14 cellular contexts compared by ENCODE assay signal in the genomic region with DNA sequence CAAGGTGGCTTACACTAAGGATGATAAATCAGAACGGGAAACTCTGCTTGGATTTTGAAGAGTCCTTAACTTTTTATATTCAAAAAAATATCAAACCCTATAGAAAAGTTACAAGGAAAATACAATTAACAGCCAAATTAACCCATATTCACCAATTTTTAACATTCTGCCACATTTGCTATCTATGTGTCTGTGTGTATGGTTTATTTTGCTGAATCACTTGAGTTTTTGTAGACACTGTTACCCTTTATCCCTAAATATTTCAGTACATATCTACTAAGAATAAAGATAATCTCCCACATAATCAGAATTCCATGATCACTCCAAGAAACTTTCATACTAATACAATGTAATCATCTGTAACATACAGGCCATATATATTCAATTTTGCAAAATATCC. TPM values are rescaled to one million over a fixed set of nuclear protein-coding genes. Genes with fewer than 3 reads are reported as not detected.
A peak's percentile ranks its signal among the peaks of the same experiment; 100 is the strongest.
DNase-seq lines count a peak whose midpoint lies in the region; ATAC-seq, FAIRE-seq and TF ChIP-seq lines count a peak whose summit lies in the region.
"Had no signal": no experiment of that assay in that cellular context is flagged by ENCODE, and none has a peak within 500 bp of the region (broad histone marks: within the 10 kb centered on the region; RNA-seq: fewer than 3 reads in every experiment).

No MANE protein-coding gene starts in this region.

- H3K9me3 ChIP-seq in K562 (replicated peaks; ENCODE audit: control insufficient read depth, insufficient read depth, low read depth, low read length) (no peaks in the 10 kb centered on the region), gastroesophageal sphincter (no peaks in the 10 kb centered on the region), SK-N-SH (no peaks in the 10 kb centered on the region)
- H3K9me3 ChIP-seq: BLaER1 had no signal

- TF ChIP-seq EP300 in K562 (IDR thresholded peaks at IDR 0.05; ENCODE audit: low read length) (no peak), gastroesophageal sphincter (IDR thresholded peaks at IDR 0.05) (no peak), SK-N-SH (IDR thresholded peaks at IDR 0.05; ENCODE audit: borderline replicate concordance in 1 of 2, low read depth in 1 of 2, low read length in 1 of 2) (no peak)

- peaks cover 11% of the 10 kb centered on the region for H3K36me3 Mint-ChIP-seq in activated CD4-positive, alpha-beta T cell treated with anti-CD3 and anti-CD28 coated beads, Interleukin-2, amount 10 ng/mL, durations not matched to agents 7 days and 5 days (ENCODE audit: low read depth)
- H3K36me3 Mint-ChIP-seq in IgD-negative memory B cell: peaks cover 2% of the 10 kb centered on the region
- peaks cover 16% of the 10 kb centered on the region for H3K36me3 Mint-ChIP-seq in nephron progenitor cell (ENCODE audit: low read depth)

- no peak overlapping the region for H3K4me2 ChIP-seq in K562 (ENCODE audit: insufficient read depth, low read length)
- no peak overlapping the region for H3K4me2 ChIP-seq in SK-N-SH

- no peak for DNase-seq in activated CD4-positive, alpha-beta T cell treated with anti-CD3 and anti-CD28 coated beads, Interleukin-2, amount 10 ng/mL, durations not matched to agents 7 days and 5 days
- DNase-seq in activated CD4-positive, alpha-beta T cell treated with anti-CD3 and anti-CD28 coated beads, Interleukin-2, amount 50 U/mL, for 48 hours: no peak
- DNase-seq in K562 (ENCODE audit: extremely low read depth in 1 of 4, low spot score in 3 of 4) (no peak), nephron progenitor cell (no peak), mesenteric fat pad (ENCODE audit: low spot score) (no peak), SK-N-SH (no peak)
- DNase-seq: NCI-H524 treated with DMSO at 0.1 percent for 48 hours had no signal

- WGBS in K562 (ENCODE audit: insufficient coverage, low coverage, missing lambda C conversion rate): 53% methylated on average over 1 of the region's 1 CpG
- WGBS in gastroesophageal sphincter (ENCODE audit: low coverage in 1 of 2), 2 donors: 80 to 100% methylated on average over 1 of the region's 1 CpG
- 98% methylated on average over 1 of the region's 1 CpG for WGBS in SK-N-SH (ENCODE audit: low lambda C conversion rate)

- peaks cover 15% of the 10 kb centered on the region for H3F3A ChIP-seq in SK-N-SH (replicated peaks; ENCODE audit: insufficient read depth)

- H3K9me3 Mint-ChIP-seq in activated CD4-positive, alpha-beta T cell treated with anti-CD3 and anti-CD28 coated beads, Interleukin-2, amount 10 ng/mL, durations not matched to agents 7 days and 5 days: peaks cover 2% of the 10 kb centered on the region
- no peaks in the 10 kb centered on the region for H3K9me3 Mint-ChIP-seq in IgD-negative memory B cell
- peaks cover 8% of the 10 kb centered on the region for H3K9me3 Mint-ChIP-seq in nephron progenitor cell
- H3K9me3 Mint-ChIP-seq: HFFc6 had no signal

- no peaks in the 10 kb centered on the region for H3K9me1 ChIP-seq in K562 (ENCODE audit: control insufficient read depth, insufficient read depth, low read length)

- H3K27ac ChIP-seq in K562 (ENCODE audit: extremely low read depth, low read depth, low read length) (no peak overlapping the region), gastroesophageal sphincter (no peak overlapping the region), SK-N-SH (ENCODE audit: low read depth in 2 of 2, low read length in 1 of 2) (no peak overlapping the region)
- H3K27ac ChIP-seq: BLaER1 had no signal

- intact Hi-C loops in K562 (cut with micrococcal nuclease): loop anchor here (10.0 kb wide), 1 partner anchor 375 kb away; the partner anchor contains the start of gene KMT2E

- ATAC-seq in K562 (no peak), gastroesophageal sphincter (no peak)

- H3K4me1 Mint-ChIP-seq in activated CD4-positive, alpha-beta T cell treated with anti-CD3 and anti-CD28 coated beads, Interleukin-2, amount 10 ng/mL, durations not matched to agents 7 days and 5 days: peaks cover 22% of the 10 kb centered on the region
- H3K4me1 Mint-ChIP-seq in IgD-negative memory B cell: peaks cover 18 to 21% (median 19%) of the 10 kb centered on the region in 3 donors
- H3K4me1 Mint-ChIP-seq in nephron progenitor cell: peaks cover 12% of the 10 kb centered on the region

- H3K27me3 ChIP-seq in K562 (ENCODE audit: control insufficient read depth in 2 of 2, insufficient read depth in 2 of 2, low read length in 2 of 2): no peaks in the 10 kb centered on the region
- H3K27me3 ChIP-seq in gastroesophageal sphincter: no peaks in the 10 kb centered on the region
- no peaks in the 10 kb centered on the region for H3K27me3 ChIP-seq in SK-N-SH (ENCODE audit: insufficient read depth)
- H3K27me3 ChIP-seq: BLaER1 had no signal

- no peak for FAIRE-seq in K562 (lab: Jason Lieb, UNC)
- FAIRE-seq: colon, GM12892 had no signal

- peak overlapping the region; percentile 98 for H3K4me3 Mint-ChIP-seq in activated CD4-positive, alpha-beta T cell treated with anti-CD3 and anti-CD28 coated beads, Interleukin-2, amount 10 ng/mL, durations not matched to agents 7 days and 5 days
- peak overlapping the region; percentile 72 to 98 (median 93) for H3K4me3 Mint-ChIP-seq in IgD-negative memory B cell
- H3K4me3 Mint-ChIP-seq in nephron progenitor cell: peak overlapping the region; percentile 94

- H3K4me1 ChIP-seq in K562 (replicated peaks in 1 of 2; ENCODE audit: control insufficient read depth in 2 of 2, insufficient read depth in 2 of 2, low read length in 2 of 2): peaks cover 11 to 13% of the 10 kb centered on the region in 2 experiments; a peak in 4 of 5 replicates
- H3K4me1 ChIP-seq in gastroesophageal sphincter: peaks cover 0 to 15% (median 0%) of the 10 kb centered on the region in 3 donors
- H3K4me1 ChIP-seq in SK-N-SH (ENCODE audit: control insufficient read depth in 1 of 2, insufficient read depth in 2 of 2, low read depth in 1 of 2, low read length in 1 of 2): peaks cover 0 to 6% of the 10 kb centered on the region in 2 experiments; a peak in 2 of 4 replicates
- H3K4me1 ChIP-seq: parathyroid adenoma had no signal

- in situ Hi-C loops in K562 (cut with MboI): no loop called here

- TF ChIP-seq POLR2A in K562 (conservative IDR thresholded peaks at IDR 0.05) (no peak), gastroesophageal sphincter (IDR thresholded peaks at IDR 0.05) (no peak)

- H3K4me3 ChIP-seq in K562 (no peak overlapping the region), gastroesophageal sphincter (no peak overlapping the region), SK-N-SH (ENCODE audit: low read depth in 2 of 2, low read length in 1 of 2) (no peak overlapping the region)

- BruUV-seq in K562 (replicated peaks; lab: Mats Ljungman, UMichigan): no TSS peak

- H3K79me2 ChIP-seq in K562 (ENCODE audit: control insufficient read depth, insufficient read depth, low read length) (peaks cover 30% of the 10 kb centered on the region), SK-N-SH (ENCODE audit: insufficient read depth) (peaks cover 32% of the 10 kb centered on the region)

- H3K36me3 ChIP-seq in K562 (ENCODE audit: control insufficient read depth, insufficient read depth, low read length) (peaks cover 6% of the 10 kb centered on the region; the same call in 2 of the 3 replicates), gastroesophageal sphincter (no peaks in the 10 kb centered on the region), SK-N-SH (replicated peaks in 1 of 2; ENCODE audit: control insufficient read depth in 1 of 2, insufficient read depth in 2 of 2, low read length in 1 of 2) (peaks cover 0 to 8% of the 10 kb centered on the region in 2 experiments)

- H3K9me2 ChIP-seq in SK-N-SH: no peaks in the 10 kb centered on the region

- H2AFZ ChIP-seq in K562 (ENCODE audit: low read depth, low read length): no peak overlapping the region
- no peak overlapping the region for H2AFZ ChIP-seq in SK-N-SH (ENCODE audit: low read depth)

- no peak for TF ChIP-seq CTCF in K562 (IDR thresholded peaks at IDR 0.05 in 2 of 3, conservative IDR thresholded peaks at IDR 0.05 in 1 of 3; ENCODE audit: insufficient read depth in 2 of 3, low read depth in 1 of 3, low read length in 3 of 3)
- TF ChIP-seq CTCF in nephron progenitor cell (IDR thresholded peaks at IDR 0.05): no peak
- TF ChIP-seq CTCF in gastroesophageal sphincter (IDR thresholded peaks at IDR 0.05): no peak
- TF ChIP-seq CTCF in SK-N-SH (IDR thresholded peaks at IDR 0.05): no peak

- TF ChIP-seq RAD21 in K562 (CRISPR knock-in tag; conservative IDR thresholded peaks at IDR 0.05 in 1 of 2, IDR thresholded peaks at IDR 0.05 in 1 of 2) (no peak), SK-N-SH (IDR thresholded peaks at IDR 0.05; ENCODE audit: low read length) (no peak)

- H4K20me1 ChIP-seq in K562 (replicated peaks; ENCODE audit: control insufficient read depth, insufficient read depth, low read length) (peaks cover 11% of the 10 kb centered on the region; the same call in 1 of the 2 replicates), SK-N-SH (ENCODE audit: insufficient read depth) (peaks cover 29% of the 10 kb centered on the region)

- no peak overlapping the region for H3K27ac Mint-ChIP-seq in activated CD4-positive, alpha-beta T cell treated with anti-CD3 and anti-CD28 coated beads, Interleukin-2, amount 10 ng/mL, durations not matched to agents 7 days and 5 days
- H3K27ac Mint-ChIP-seq in IgD-negative memory B cell (peak overlapping the region in 2 of 3 donors; percentile 71 to 95), nephron progenitor cell (no peak overlapping the region)

- CTCF ChIA-PET in activated CD4-positive, alpha-beta T cell treated with anti-CD3 and anti-CD28 coated beads, Interleukin-2, amount 10 ng/mL, durations not matched to agents 7 days and 5 days (lab: Charles Lee): interaction anchor here (0.7 kb wide), 1 partner anchor 66 kb away, joined by 6 read pairs; no protein-coding TSS in a partner anchor
- CTCF ChIA-PET in K562 (lab: Yijun Ruan, JAX; ENCODE audit: low intra/inter-chr PET ratio) (no interaction called here), SK-N-SH (lab: Yijun Ruan, JAX) (interaction anchor here (1.0 to 1.6 kb wide), 4 partner anchors 13 to 406 kb away, joined by 3 to 5 read pairs (median 4); no protein-coding TSS in a partner anchor)

- H3K27me3 Mint-ChIP-seq in activated CD4-positive, alpha-beta T cell treated with anti-CD3 and anti-CD28 coated beads, Interleukin-2, amount 10 ng/mL, durations not matched to agents 7 days and 5 days: peaks cover 6% of the 10 kb centered on the region
- no peaks in the 10 kb centered on the region for H3K27me3 Mint-ChIP-seq in IgD-negative memory B cell
- peaks cover 7% of the 10 kb centered on the region for H3K27me3 Mint-ChIP-seq in nephron progenitor cell (ENCODE audit: low read depth, poor library complexity)

- POLR2A ChIA-PET in activated CD4-positive, alpha-beta T cell treated with anti-CD3 and anti-CD28 coated beads, Interleukin-2, amount 10 ng/mL, durations not matched to agents 7 days and 5 days (lab: Charles Lee): no interaction called here
- POLR2A ChIA-PET in K562 (lab: Yijun Ruan, JAX) (interaction anchor here (1.6 to 4.4 kb wide), 2 partner anchors 12 to 13 kb away, joined by 8 to 32 read pairs; no protein-coding TSS in a partner anchor), SK-N-SH (lab: Yijun Ruan, JAX) (no interaction called here)

- no peak overlapping the region for H3K9ac ChIP-seq in K562 (ENCODE audit: insufficient read depth in 1 of 2, low read depth in 2 of 2, low read length in 2 of 2)
- no peak overlapping the region for H3K9ac ChIP-seq in SK-N-SH
- H3K9ac ChIP-seq: parathyroid adenoma had no signal

RNA-seq across cellular contexts. Expression of gene SRPK2, which starts 1.2 kb away (rescaled TPM):
- 10 to 100 TPM; 48.5 to 53.6 TPM for total RNA-seq in activated CD4-positive, alpha-beta T cell treated with anti-CD3 and anti-CD28 coated beads, Interleukin-2, amount 10 ng/mL, durations not matched to agents 7 days and 5 days
- polyA plus RNA-seq in IgD-negative memory B cell (66.5 TPM), K562 (2011; rRNA removed) (15.7 and 21.5 TPM in 2 replicates), K562 (2014; fragmentation: Illumina TruSeq; extraction: Trizol) (33.6 and 36.3 TPM in 2 replicates), K562 (2014; fragmentation: Nextera tagmentation; extraction: Ambion mirVana) (10 to 100 TPM; 27.3 to 33.3 TPM), K562 (2014; rRNA removed) (18.6 and 26.4 TPM in 2 replicates), SK-N-SH (2012; rRNA removed) (15.4 and 17.3 TPM in 2 replicates)
- 35.3 and 133 TPM in 2 replicates for total RNA-seq in K562 (2011; cell fraction: chromatin; rRNA removed; ENCODE audit: low replicate concordance)
- total RNA-seq in K562 (2011; cell fraction: nucleolus; rRNA removed): 16.7 and 26.2 TPM in 2 replicates
- total RNA-seq in K562 (2011; cell fraction: nucleoplasm; rRNA removed): 38.6 and 52.0 TPM in 2 replicates
- total RNA-seq in K562 (2014; rRNA removed) (25.3 and 28.2 TPM in 2 replicates), K562 (2014; rRNA removed; fragmentation: Illumina TruSeq; extraction: Trizol) (38.8 and 43.1 TPM in 2 replicates), K562 (2015; rRNA removed; fragmentation: Illumina TruSeq; extraction: Trizol) (39.4 and 41.1 TPM in 2 replicates), K562 (2021) (38.8 and 44.7 TPM in 2 replicates), mesenteric fat pad (42.5 TPM), gastroesophageal sphincter (10 to 100 TPM; 41.7 to 47.9 (median 43.8) TPM)
- 7.1 and 10.4 TPM in 2 replicates for polyA plus RNA-seq in K562 (2011; cell fraction: cytosol; rRNA removed)
- 17.2 and 19.5 TPM in 2 replicates for polyA plus RNA-seq in K562 (2011; cell fraction: nucleus; rRNA removed)
- 29.8 and 31.3 TPM in 2 replicates for polyA plus RNA-seq in K562 (2012)
- polyA minus RNA-seq in K562 (2011; rRNA and poly(A)+ RNA removed): 32.2 and 34.9 TPM in 2 replicates
- 12.4 and 18.3 TPM in 2 replicates for polyA minus RNA-seq in K562 (2011; cell fraction: cytosol; rRNA and poly(A)+ RNA removed)
- 21.5 and 27.9 TPM in 2 replicates for polyA minus RNA-seq in K562 (2011; cell fraction: nucleus; rRNA and poly(A)+ RNA removed)
- 20.2 and 23.7 TPM in 2 replicates for polyA plus RNA-seq in SK-N-SH (2012; cell fraction: cytosol; rRNA removed)
- polyA plus RNA-seq in SK-N-SH (2012; cell fraction: nucleus; rRNA removed): 23.0 and 33.9 TPM in 2 replicates

Comparison
In these comparisons a context has a peak if more than half of its experiments do, and no peak if none do; other contexts are left out.
1. H3K27ac Mint-ChIP-seq: peak in IgD-negative memory B cell (2 of 3); none in activated CD4-positive, alpha-beta T cell treated with anti-CD3 and anti-CD28 coated beads, Interleukin-2, amount 10 ng/mL, durations not matched to agents 7 days and 5 days (single experiment) and nephron progenitor cell (single experiment).
2. Peak in every context shown above with its lines, with median percentiles within 50 percentile points of each other: H3K4me3 Mint-ChIP-seq.